Comparison of ENCODE assay signal across 22 cellular contexts in the genomic region with DNA sequence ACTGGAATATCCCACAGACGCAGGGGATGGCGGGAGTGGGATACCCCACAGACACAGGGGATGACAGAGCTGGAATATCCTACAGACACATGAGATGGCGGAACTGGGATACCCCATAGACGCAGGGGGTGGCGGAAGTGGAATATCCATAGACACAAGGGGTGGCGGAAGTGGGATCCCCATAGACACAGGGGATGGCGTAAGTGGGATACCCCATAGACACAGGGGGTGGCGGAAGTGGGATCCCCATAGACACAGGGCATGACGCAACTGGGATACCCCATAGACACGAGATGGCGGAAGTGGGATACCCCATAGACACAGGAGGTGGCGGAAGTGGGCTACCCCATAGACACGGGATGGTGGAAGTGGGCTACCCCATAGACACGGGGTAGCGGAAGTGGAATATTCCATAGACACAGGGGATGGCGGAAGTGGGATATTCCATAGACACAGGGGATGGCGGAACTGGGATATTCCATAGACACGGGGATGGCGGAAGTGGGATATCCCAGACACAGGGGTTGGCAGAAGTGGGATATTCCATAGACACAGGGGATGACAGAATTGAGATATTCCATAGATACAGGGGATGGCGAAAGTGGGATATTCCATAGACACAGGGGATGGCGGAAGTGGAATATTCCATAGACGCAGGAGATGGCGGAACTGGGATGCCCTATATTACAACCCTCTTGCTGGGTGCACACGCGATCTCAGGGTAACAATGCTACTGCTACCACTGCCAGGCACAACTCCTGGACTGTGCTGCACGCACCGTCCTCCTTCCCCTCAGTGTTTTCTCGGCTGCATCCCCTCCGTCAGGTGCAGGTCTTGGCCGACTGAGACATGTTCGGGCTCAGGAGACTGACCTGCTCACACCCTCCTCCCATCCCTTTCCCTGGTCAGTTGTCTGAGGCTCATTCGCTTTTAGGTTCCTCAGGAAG. TPM values are rescaled to one million over a fixed set of nuclear protein-coding genes. Genes with fewer than 3 reads are reported as not detected.
DNase-seq lines count a peak whose midpoint lies in the region; FAIRE-seq and TF ChIP-seq lines count a peak whose summit lies in the region.
"Had no signal": no experiment of that assay in that cellular context is flagged by ENCODE, and none has a peak within 500 bp of the region (broad histone marks: within the 10 kb centered on the region; RNA-seq: fewer than 3 reads in every experiment).

No MANE protein-coding gene starts in this region.

- no peaks in the 10 kb centered on the region for H3K27me3 ChIP-seq in MM.1S (replicated peaks; ENCODE audit: insufficient read depth, low read length)
- H3K27me3 ChIP-seq in mammary epithelial cell (ENCODE audit: insufficient read depth, low read length), result no peaks in the 10 kb centered on the region
- no peaks in the 10 kb centered on the region for H3K27me3 ChIP-seq in osteoblast (ENCODE audit: insufficient read depth, low read length)
- no peaks in the 10 kb centered on the region for H3K27me3 ChIP-seq in MG63
- H3K27me3 ChIP-seq: heart left ventricle, upper lobe of right lung had no signal

- TF ChIP-seq CTCF in MM.1S (IDR thresholded peaks at IDR 0.05; ENCODE audit: low read length) (no peak), mammary epithelial cell (conservative IDR thresholded peaks at IDR 0.05 in 1 of 2, IDR thresholded peaks at IDR 0.05 in 1 of 2; ENCODE audit: extremely low read depth in 1 of 2, insufficient read depth in 1 of 2, low read depth in 1 of 2, low read length in 2 of 2) (no peak), osteoblast (IDR thresholded peaks at IDR 0.05; ENCODE audit: extremely low read depth, low read depth, low read length) (no peak)

- TF ChIP-seq POLR2A in GM12891 (IDR thresholded peaks at IDR 0.05; ENCODE audit: low read depth, low read length), result 0 out of 2 replicates have a peak, but pooled peaks have one; percentile 29

- H3K27ac ChIP-seq in MM.1S (ENCODE audit: low read length), result no peak overlapping the region
- peak overlapping the region; percentile 92 for H3K27ac ChIP-seq in mammary epithelial cell (ENCODE audit: insufficient read depth, low read depth, low read length)
- no peak overlapping the region for H3K27ac ChIP-seq in osteoblast (ENCODE audit: low read depth, low read length)
- H3K27ac ChIP-seq: upper lobe of right lung had no signal

- no peak for FAIRE-seq in GM12891 (lab: Jason Lieb, UNC)

- H3K36me3 ChIP-seq in MM.1S (replicated peaks; ENCODE audit: insufficient read depth, low read length) (no peaks in the 10 kb centered on the region; the same call in 1 of the 2 replicates), mammary epithelial cell (ENCODE audit: insufficient read depth, low read length) (no peaks in the 10 kb centered on the region), osteoblast (ENCODE audit: insufficient read depth, low read length) (peaks cover 7% of the 10 kb centered on the region), MG63 (peaks cover 73% of the 10 kb centered on the region)

- H4K20me1 ChIP-seq in MM.1S (ENCODE audit: insufficient read depth, low read length), result 0 out of 2 replicates have a peak, but pooled peaks cover 3% of the 10 kb centered on the region
- H4K20me1 ChIP-seq in mammary epithelial cell (ENCODE audit: insufficient read depth, low read length), result no peaks in the 10 kb centered on the region
- peaks cover 36% of the 10 kb centered on the region for H4K20me1 ChIP-seq in osteoblast (ENCODE audit: insufficient read depth, low read length)

- 98% methylated on average over 26 of the region's 32 CpGs for WGBS in mammary epithelial cell (ENCODE audit: low coverage, missing lambda C conversion rate)

- DNase-seq in GM12891 (ENCODE audit: insufficient read length, low spot score), result no peak
- DNase-seq in MM.1S, result no peak
- DNase-seq in mammary epithelial cell, result no peak
- peak; percentile 32 for DNase-seq in osteoblast (ENCODE audit: insufficient read length, low spot score, missing footprints)
- DNase-seq in stimulated activated CD4-positive, alpha-beta T cell treated with anti-CD3 and anti-CD28 coated beads, Interleukin-12 subunit alpha, Interleukin-12 subunit beta, amount 100 ng/mL, for 4 hours, result no peak
- DNase-seq in GOT3 (lab: John Stamatoyannopoulos, UW), result no peak
- no peak for DNase-seq in RPMI8226
- no peak for DNase-seq in MG63
- DNase-seq: activated B cell treated with CpG ODN at 0.5 μM for 24 hours; activated CD4-positive, alpha-beta T cell treated with anti-CD3 and anti-CD28 coated beads, Interleukin-2, amount 50 U/mL, for 4 hours; activated CD8-positive, alpha-beta memory T cell treated with anti-CD3 and anti-CD28 coated beads, Interleukin-2, amount 50 U/mL, for 4 hours; activated effector memory CD4-positive, alpha-beta T cell treated with Interleukin-2 at 50 U/mL for 16 hours; CD8-positive, alpha-beta memory T cell; DMS79; GF-D8; mesenchymal stem cell; NCI-H1694; NCI-H748 treated with DMSO at 0.1 percent for 48 hours; stimulated activated CD4-positive, alpha-beta T cell treated with anti-CD3 and anti-CD28 coated beads, Interleukin-1b, Interleukin-23, amount 100 ng/mL, for 48 hours; T1000; upper lobe of right lung had no signal

- H3F3A ChIP-seq in MM.1S (ENCODE audit: insufficient read depth, low read length), result peaks cover 15% of the 10 kb centered on the region

- no TSS peak for BruUV-seq in mammary epithelial cell (replicated peaks; lab: Mats Ljungman, UMichigan)

- H2AFZ ChIP-seq in MM.1S (ENCODE audit: low read length) (no peak overlapping the region), mammary epithelial cell (ENCODE audit: low read depth, low read length) (no peak overlapping the region), osteoblast (ENCODE audit: low read length) (no peak overlapping the region)

- H3K4me3 ChIP-seq in MM.1S (ENCODE audit: low read length) (no peak overlapping the region), mammary epithelial cell (replicated peaks in 1 of 3; ENCODE audit: insufficient read depth in 1 of 3, low read depth in 2 of 3, low read length in 3 of 3) (peak overlapping the region in 1 of 3 experiments; percentile 67), osteoblast (ENCODE audit: insufficient read depth, low read length) (no peak overlapping the region), MG63 (no peak overlapping the region)
- H3K4me3 ChIP-seq: upper lobe of right lung had no signal

- H3K79me2 ChIP-seq in MM.1S (ENCODE audit: low read length) (peaks cover 68% of the 10 kb centered on the region), mammary epithelial cell (ENCODE audit: insufficient read depth, low read length) (peaks cover 79% of the 10 kb centered on the region), osteoblast (ENCODE audit: insufficient read depth, low read length) (peaks cover 75% of the 10 kb centered on the region)

- no peaks in the 10 kb centered on the region for H3K9me3 ChIP-seq in MM.1S (replicated peaks; ENCODE audit: insufficient read depth, low read length)
- no peaks in the 10 kb centered on the region for H3K9me3 ChIP-seq in mammary epithelial cell (replicated peaks; ENCODE audit: insufficient read depth, low read length)
- H3K9me3 ChIP-seq in osteoblast (ENCODE audit: low read depth, low read length), result no peaks in the 10 kb centered on the region
- H3K9me3 ChIP-seq in MG63, result no peaks in the 10 kb centered on the region
- H3K9me3 ChIP-seq: heart left ventricle, upper lobe of right lung had no signal

- H3K9ac ChIP-seq in MM.1S (ENCODE audit: low read length) (no peak overlapping the region), mammary epithelial cell (ENCODE audit: insufficient read depth, low read length) (no peak overlapping the region)

- in situ Hi-C loops in mammary epithelial cell (cut with MboI; ENCODE audit: low sequenced_read_pairs in 2 of 2), result no loop called here

- CTCF ChIA-PET in mammary epithelial cell (lab: Charles Lee; ENCODE audit: low non-redundant PET), result no interaction called here

- dilution Hi-C loops in mammary epithelial cell (cut with HindIII; ENCODE audit: low sequenced_read_pairs), result no loop called here

- H3K4me2 ChIP-seq in MM.1S (ENCODE audit: low read depth, low read length) (peak overlapping the region; percentile 13; the same call in 1 of the 2 replicates), mammary epithelial cell (ENCODE audit: insufficient read depth, low read depth, low read length) (peak overlapping the region; percentile 86), osteoblast (ENCODE audit: insufficient read depth, low read length) (no peak overlapping the region)

- H3K9me2 ChIP-seq in MM.1S (replicated peaks; ENCODE audit: insufficient read depth, low read length), result no peaks in the 10 kb centered on the region

- H3K4me1 ChIP-seq in MM.1S (ENCODE audit: low read length) (peaks cover 13% of the 10 kb centered on the region; the same call in 1 of the 2 replicates), mammary epithelial cell (ENCODE audit: insufficient read depth, low read length) (peaks cover 28% of the 10 kb centered on the region), osteoblast (ENCODE audit: insufficient read depth, low read length) (peaks cover 6% of the 10 kb centered on the region)

- intact Hi-C loops in mammary epithelial cell (cut with micrococcal nuclease), result loop anchor here (2.0 kb wide), 1 partner anchor 28 kb away; the partner anchor contains the start of gene ZNF787

TF ChIP-seq in GM12891, 5 proteins besides CTCF, POLR2A, EP300 and RAD21:
- TF ChIP-seq POU2F2 (IDR thresholded peaks at IDR 0.05; ENCODE audit: low read depth, low read length) (no peak), POLR2AphosphoS5 (IDR thresholded peaks at IDR 0.05; ENCODE audit: low read depth, low read length) (peak; percentile 56; the same call in 1 of the 2 replicates)

RNA-seq across cellular contexts. Expression of gene ZNF787, which starts 28.1 kb away (rescaled TPM):
- 16.4 TPM for polyA plus RNA-seq in GM12891 (2012; ENCODE audit: low read depth, missing spikeins)
- total RNA-seq in mammary epithelial cell (10 to 100 TPM; 25.5 to 41.0 TPM), osteoblast (23.6 and 27.5 TPM in 2 replicates)
- polyA plus RNA-seq in mammary epithelial cell, result 6.7 TPM
- polyA minus RNA-seq in mammary epithelial cell, result 7.9 TPM
- total RNA-seq in MG63 (2014; rRNA removed; shearing (Covaris generic); ENCODE audit: low replicate concordance), result 31.8 and 103 TPM in 2 replicates

RNA-seq across cellular contexts. Expression of gene ZNF444, which starts 48.1 kb away (rescaled TPM):
- 15.0 TPM for polyA plus RNA-seq in GM12891 (2012; ENCODE audit: low read depth, missing spikeins)
- total RNA-seq in mammary epithelial cell (10 to 100 TPM; 12.7 to 29.0 TPM), osteoblast (13.0 and 16.6 TPM in 2 replicates)
- 10.9 TPM for polyA plus RNA-seq in mammary epithelial cell
- 8.8 TPM for polyA minus RNA-seq in mammary epithelial cell
- 11.6 and 23.8 TPM in 2 replicates for total RNA-seq in MG63 (2014; rRNA removed; shearing (Covaris generic); ENCODE audit: low replicate concordance)
